Comparison of ENCODE assay signal across 1 cellular context in the genomic region with DNA sequence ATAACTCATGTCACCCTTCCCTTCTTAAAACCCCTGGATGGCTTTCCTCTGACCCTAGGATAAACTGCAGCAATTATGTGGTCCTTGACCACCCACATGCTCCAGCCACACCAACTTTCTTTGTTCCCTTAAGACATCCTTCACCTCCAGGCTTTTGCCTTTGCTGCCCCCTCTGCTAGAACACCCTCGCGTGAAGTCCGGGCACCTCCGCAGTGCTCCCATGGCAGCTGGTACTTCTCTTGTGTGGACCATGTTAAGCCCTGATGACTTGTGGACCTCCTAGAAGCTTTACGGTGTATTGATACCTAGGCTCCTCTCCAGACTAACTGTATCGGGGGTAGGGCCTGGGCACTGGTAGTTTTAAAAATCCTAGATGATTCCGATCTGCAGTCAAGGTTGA.
TF ChIP-seq lines count a peak whose summit lies in the region.

No MANE protein-coding gene starts in this region.

TF ChIP-seq in K562, 482 proteins besides CTCF, POLR2A, EP300 and RAD21:
- TF ChIP-seq HNRNPLL (IDR thresholded peaks at IDR 0.05; ENCODE audit: low read depth, low read length, poor library complexity, severe bottlenecking) = peak; percentile 1
- no peak for TF ChIP-seq CLOCK (CRISPR knock-in tag; IDR thresholded peaks at IDR 0.05; ENCODE audit: borderline replicate concordance)
